22 cellular contexts compared by ENCODE assay signal in the genomic region with DNA sequence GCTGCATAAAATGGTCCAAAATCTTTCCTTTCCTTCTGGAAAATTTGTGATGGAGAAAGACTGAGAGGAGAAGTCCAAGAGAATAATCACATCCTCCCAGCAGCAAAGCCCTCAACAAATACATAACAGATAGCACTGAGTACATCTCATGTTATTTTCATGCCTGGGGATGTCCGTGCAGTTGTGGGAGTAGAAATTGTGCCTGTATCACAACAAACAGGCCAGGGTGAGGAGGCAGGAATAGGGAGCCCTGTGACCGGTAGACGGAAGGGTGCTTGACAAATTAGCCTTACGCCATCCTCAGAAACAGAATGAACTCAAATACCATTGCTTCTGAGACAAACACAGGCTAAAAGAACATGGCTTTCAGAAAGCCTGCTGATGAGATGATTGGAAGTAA.
"Had no signal": no experiment of that assay in that cellular context is flagged by ENCODE, and none has a peak within 500 bp of the region (broad histone marks: within the 10 kb centered on the region; RNA-seq: fewer than 3 reads in every experiment).

No MANE protein-coding gene starts in this region.

- H3K4me3 ChIP-seq: cardiac muscle cell, gastrocnemius medialis, heart left ventricle, pancreas, smooth muscle cell, stomach had no signal

- H3K36me3 Mint-ChIP-seq: naive thymus-derived CD8-positive, alpha-beta T cell; stimulated activated effector memory CD8-positive, alpha-beta T cell treated with anti-CD3 and anti-CD28 coated beads, Interleukin-12 subunit alpha, Interleukin-12 subunit beta, amount 100 ng/mL, for 72 hours had no signal

- H3K27me3 ChIP-seq: cardiac muscle cell, gastrocnemius medialis, heart left ventricle, pancreas, stomach had no signal

- ATAC-seq: activated CD8-positive, alpha-beta T cell treated with anti-CD3 and anti-CD28 coated beads for 36 hours; esophagus mucosa; gastrocnemius medialis; naive thymus-derived CD8-positive, alpha-beta T cell; pancreas; sciatic nerve; stimulated activated effector memory CD8-positive, alpha-beta T cell treated with anti-CD3 and anti-CD28 coated beads, Interleukin-12 subunit alpha, Interleukin-12 subunit beta, amount 100 ng/mL, for 72 hours had no signal

- H3K9me3 Mint-ChIP-seq: activated CD4-positive, alpha-beta T cell treated with anti-CD3 and anti-CD28 coated beads, Interleukin-2, amount 10 ng/mL, durations not matched to agents 24 days and 14 days; activated CD8-positive, alpha-beta T cell treated with anti-CD3 and anti-CD28 coated beads for 36 hours; activated T-cell treated with anti-CD3 and anti-CD28 coated beads, Interleukin-2, amount 50 U/mL, for 24 hours; activated T-helper 2 cell treated with anti-CD3 and anti-CD28 coated beads, Interferon-gamma antibody, Interleukin-2, Interleukin-4, amounts not matched to agents 10 μg/mL and 5 μg/mL and 100 μg/mL, durations not matched to agents 14 hours and 24 hours and 36 hours; naive thymus-derived CD8-positive, alpha-beta T cell; stimulated activated effector memory CD8-positive, alpha-beta T cell treated with anti-CD3 and anti-CD28 coated beads, Interleukin-12 subunit alpha, Interleukin-12 subunit beta, amount 100 ng/mL, for 72 hours had no signal

- H3K27ac Mint-ChIP-seq: activated CD4-positive, alpha-beta T cell treated with anti-CD3 and anti-CD28 coated beads, Interleukin-2, amount 10 ng/mL, durations not matched to agents 24 days and 14 days; activated CD8-positive, alpha-beta T cell treated with anti-CD3 and anti-CD28 coated beads for 36 hours; activated T-cell treated with anti-CD3 and anti-CD28 coated beads, Interleukin-2, amount 50 U/mL, for 24 hours; activated T-helper 2 cell treated with anti-CD3 and anti-CD28 coated beads, Interferon-gamma antibody, Interleukin-2, Interleukin-4, amounts not matched to agents 10 μg/mL and 5 μg/mL and 100 μg/mL, durations not matched to agents 14 hours and 24 hours and 36 hours; naive thymus-derived CD8-positive, alpha-beta T cell; stimulated activated effector memory CD8-positive, alpha-beta T cell treated with anti-CD3 and anti-CD28 coated beads, Interleukin-12 subunit alpha, Interleukin-12 subunit beta, amount 100 ng/mL, for 72 hours had no signal

- H3K4me3 Mint-ChIP-seq: activated CD4-positive, alpha-beta T cell treated with anti-CD3 and anti-CD28 coated beads, Interleukin-2, amount 10 ng/mL, durations not matched to agents 24 days and 14 days; activated CD8-positive, alpha-beta T cell treated with anti-CD3 and anti-CD28 coated beads for 36 hours; activated T-cell treated with anti-CD3 and anti-CD28 coated beads, Interleukin-2, amount 50 U/mL, for 24 hours; naive thymus-derived CD8-positive, alpha-beta T cell; stimulated activated effector memory CD8-positive, alpha-beta T cell treated with anti-CD3 and anti-CD28 coated beads, Interleukin-12 subunit alpha, Interleukin-12 subunit beta, amount 100 ng/mL, for 72 hours had no signal

- H3K36me3 ChIP-seq: cardiac muscle cell, gastrocnemius medialis, pancreas had no signal

- FAIRE-seq: colon, endometrium, pancreas had no signal

- H3K4me1 ChIP-seq: pancreas had no signal

- DNase-seq: activated CD4-positive, alpha-beta T cell treated with anti-CD3 and anti-CD28 coated beads, Interleukin-2, amount 10 ng/mL, durations not matched to agents 24 days and 14 days; activated CD8-positive, alpha-beta T cell treated with anti-CD3 and anti-CD28 coated beads for 36 hours; activated naive CD4-positive, alpha-beta T cell treated with Interleukin-2 at 50 U/mL for 16 hours; activated T-cell treated with anti-CD3 and anti-CD28 coated beads, Interleukin-2, amount 50 U/mL, for 24 hours; gastrocnemius medialis; heart left ventricle; kidney glomerular epithelial cell; left ventricle myocardium superior; mesenchymal stem cell; naive thymus-derived CD8-positive, alpha-beta T cell; pancreas; stimulated activated CD4-positive, alpha-beta T cell treated with anti-CD3 and anti-CD28 coated beads, Interleukin-4, amount 100 ng/mL, for 24 hours; stomach; T1000 had no signal

- H3K9me3 ChIP-seq: gastrocnemius medialis, heart left ventricle, pancreas, stomach had no signal

- H3K4me1 Mint-ChIP-seq: activated CD4-positive, alpha-beta T cell treated with anti-CD3 and anti-CD28 coated beads, Interleukin-2, amount 10 ng/mL, durations not matched to agents 24 days and 14 days; naive thymus-derived CD8-positive, alpha-beta T cell; stimulated activated effector memory CD8-positive, alpha-beta T cell treated with anti-CD3 and anti-CD28 coated beads, Interleukin-12 subunit alpha, Interleukin-12 subunit beta, amount 100 ng/mL, for 72 hours had no signal

- H3K27ac ChIP-seq: cardiac muscle cell, pancreas, stomach had no signal
